27 cellular contexts compared by ENCODE assay signal in the genomic region with DNA sequence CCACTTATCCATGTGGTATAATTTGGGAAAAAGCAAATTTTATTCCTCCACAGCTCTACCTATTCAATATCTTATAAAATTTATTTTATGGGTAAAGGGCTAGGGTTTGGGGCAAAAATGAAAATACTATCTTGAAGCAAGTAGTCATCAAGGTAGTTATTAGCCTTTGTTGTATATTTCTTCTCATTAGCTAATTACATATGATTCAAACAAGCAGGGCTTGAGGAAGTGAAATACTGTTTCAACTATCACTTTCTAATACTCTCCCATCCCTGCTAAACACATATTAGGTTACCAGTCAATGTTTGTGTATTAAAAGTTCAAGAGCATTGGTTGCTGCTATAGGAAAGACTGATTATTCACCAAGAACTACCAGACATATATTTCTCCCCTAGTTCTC.
"Had no signal": no experiment of that assay in that cellular context is flagged by ENCODE, and none has a peak within 500 bp of the region (broad histone marks: within the 10 kb centered on the region; RNA-seq: fewer than 3 reads in every experiment).

No MANE protein-coding gene starts in this region.

- ATAC-seq: stimulated activated effector memory CD8-positive, alpha-beta T cell treated with anti-CD3 and anti-CD28 coated beads, Interleukin-12 subunit alpha, Interleukin-12 subunit beta, amount 100 ng/mL, for 72 hours; stimulated activated memory B cell treated with anti-CD40 and anti-IgM and Interleukin-4, amounts not matched to agents 10 μg/mL and 1 μg/mL and 100 μg/mL, for 72 hours; stimulated activated naive B cell treated with anti-CD40 and anti-IgM and Interleukin-4, amounts not matched to agents 10 μg/mL and 1 μg/mL and 100 μg/mL, for 72 hours; stimulated activated naive CD8-positive, alpha-beta T cell treated with anti-CD3 and anti-CD28 coated beads, Interleukin-15, amount 100 ng/mL, for 72 hours; stimulated activated naive CD8-positive, alpha-beta T cell treated with anti-CD3 and anti-CD28 coated beads, Interleukin-15, Interleukin-2, amounts not matched to agents 100 U/mL and 50 U/mL, for 24 hours; upper lobe of right lung had no signal

- H3K4me1 ChIP-seq: stomach, suprapubic skin, testis, thyroid gland, tibial artery, transverse colon, upper lobe of left lung, upper lobe of right lung, uterus, vagina had no signal

- H3K9me3 ChIP-seq: stomach, suprapubic skin, testis, thoracic aorta, thyroid gland, tibial artery, tibial nerve, transverse colon, upper lobe of left lung, upper lobe of right lung, uterus, vagina had no signal

- H3K27ac ChIP-seq: stomach, suprapubic skin, testis, thoracic aorta, thyroid gland, tibial artery, tibial nerve, transverse colon, upper lobe of left lung, upper lobe of right lung, uterus, vagina had no signal

- H3K27me3 ChIP-seq: stomach, suprapubic skin, testis, thyroid gland, tibial artery, tibial nerve, transverse colon, upper lobe of left lung, upper lobe of right lung, uterus, vagina had no signal

- FAIRE-seq: urothelium cell line had no signal

- H3K36me3 ChIP-seq: stomach, suprapubic skin, thoracic aorta, thyroid gland, tibial artery, tibial nerve, transverse colon, upper lobe of left lung, upper lobe of right lung, uterus, vagina had no signal

- DNase-seq: stimulated activated CD4-positive, alpha-beta T cell treated with anti-CD3 and anti-CD28 coated beads, Interleukin-2, amount 100 ng/mL, for 48 hours; stimulated activated CD4-positive, alpha-beta T cell treated with anti-CD3 and anti-CD28 coated beads, Interleukin-4, amount 100 ng/mL, for 1 hour; stimulated activated CD4-positive, alpha-beta T cell treated with anti-CD3 and anti-CD28 coated beads, Interleukin-4, amount 100 ng/mL, for 24 hours; stimulated activated CD4-positive, alpha-beta T cell treated with anti-CD3 and anti-CD28 coated beads, Interleukin-4, amount 100 ng/mL, for 4 hours; stimulated activated CD8-positive, alpha-beta memory T cell treated with anti-CD3 and anti-CD28 coated beads, Interleukin-4, amount 100 ng/mL, for 48 hours; stimulated activated naive B cell treated with anti-CD40 and anti-IgM and Interleukin-4, amounts not matched to agents 10 μg/mL and 1 μg/mL and 100 μg/mL, for 72 hours; stimulated activated naive CD4-positive, alpha-beta T cell; stimulated activated naive CD4-positive, alpha-beta T cell treated with Interleukin-2 at 50 U/mL for 16 hours; stimulated activated naive CD8-positive, alpha-beta T cell treated with anti-CD3 and anti-CD28 coated beads, Interleukin-15, amount 100 ng/mL, for 72 hours; stimulated activated naive CD8-positive, alpha-beta T cell treated with anti-CD3 and anti-CD28 coated beads, Interleukin-15, Interleukin-2, amounts not matched to agents 100 U/mL and 50 U/mL, for 24 hours; stomach; substantia nigra; testis; thyroid gland; tibial artery; transverse colon; trophoblast cell; upper lobe of left lung; upper lobe of right lung; uterus had no signal

- H3K4me3 ChIP-seq: stomach, suprapubic skin, testis, thoracic aorta, thyroid gland, tibial artery, tibial nerve, transverse colon, upper lobe of left lung, upper lobe of right lung, uterus, vagina had no signal
